Comparison of ENCODE assay signal across 9 cellular contexts in genomic region chr6:136403166-136403980, GRCh38.
DNase-seq lines count a peak whose midpoint lies in the region; ATAC-seq and TF ChIP-seq lines count a peak whose summit lies in the region.
"Had no signal": no experiment of that assay in that cellular context is flagged by ENCODE, and none has a peak within 500 bp of the region (broad histone marks: within the 10 kb centered on the region; RNA-seq: fewer than 3 reads in every experiment).

No MANE protein-coding gene starts in this region.

- peak; percentile 96 for DNase-seq in HCEC 1CT
- peak; percentile 80 for DNase-seq in RWPE1 (ENCODE audit: low spot score)
- peak; percentile 99 for DNase-seq in fibroblast of mammary gland (ENCODE audit: low read depth)
- DNase-seq in smooth muscle cell (lab: John Stamatoyannopoulos, UW; ENCODE audit: unreplicated experiment), result no peak
- DNase-seq in activated CD4-positive, alpha-beta T cell treated with anti-CD3 and anti-CD28 coated beads, Interleukin-2, amount 10 ng/mL, durations not matched to agents 24 days and 14 days, result no peak

- H3K9ac ChIP-seq in smooth muscle cell (ENCODE audit: low read depth), result peak overlapping the region; percentile 84

- ATAC-seq in gastroesophageal sphincter, result no peak
- no peak for ATAC-seq in GM19324 (IDR thresholded peaks at IDR 0.05; ENCODE audit: low FRiP score, unreplicated experiment)
- ATAC-seq in HG02588 (IDR thresholded peaks at IDR 0.05; ENCODE audit: unreplicated experiment), result no peak

- H3K4me3 ChIP-seq in fibroblast of mammary gland (ENCODE audit: control insufficient read depth, low read depth, low read length), result peak overlapping the region; percentile 20
- H3K4me3 ChIP-seq in smooth muscle cell, result no peak overlapping the region
- no peak overlapping the region for H3K4me3 ChIP-seq in gastroesophageal sphincter

- POLR2A ChIA-PET in RWPE1 (lab: Yijun Ruan, JAX; ENCODE audit: low non-redundant PET), result no interaction called here

- no peaks in the 10 kb centered on the region for H3K36me3 Mint-ChIP-seq in activated CD4-positive, alpha-beta T cell treated with anti-CD3 and anti-CD28 coated beads, Interleukin-2, amount 10 ng/mL, durations not matched to agents 24 days and 14 days (ENCODE audit: low read depth)

- H3K27ac ChIP-seq in RWPE1 (peak overlapping the region; percentile 57; the same call in 1 of the 2 replicates), smooth muscle cell (ENCODE audit: low read depth) (peak overlapping the region; percentile 97), gastroesophageal sphincter (no peak overlapping the region)

- no peak for TF ChIP-seq POLR2A in gastroesophageal sphincter (IDR thresholded peaks at IDR 0.05)

- intact Hi-C loops in activated CD4-positive, alpha-beta T cell treated with anti-CD3 and anti-CD28 coated beads, Interleukin-2, amount 10 ng/mL, durations not matched to agents 24 days and 14 days (cut with micrococcal nuclease), result no loop called here

- no peak for TF ChIP-seq EP300 in gastroesophageal sphincter (IDR thresholded peaks at IDR 0.05)

- H3K4me1 Mint-ChIP-seq in activated CD4-positive, alpha-beta T cell treated with anti-CD3 and anti-CD28 coated beads, Interleukin-2, amount 10 ng/mL, durations not matched to agents 24 days and 14 days, result no peaks in the 10 kb centered on the region

- H3K27ac Mint-ChIP-seq in activated CD4-positive, alpha-beta T cell treated with anti-CD3 and anti-CD28 coated beads, Interleukin-2, amount 10 ng/mL, durations not matched to agents 24 days and 14 days, result no peak overlapping the region
- H3K27ac Mint-ChIP-seq: T-helper 1 cell treated with Interleukin-12 subunit alpha and Interleukin-12 subunit beta and Interleukin-4 antibody, amounts not matched to agents 30 μg/mL and 1 μg/mL, for 36 hours had no signal

- 27% methylated on average over 6 of the region's 6 CpGs for WGBS in smooth muscle cell (ENCODE audit: low lambda C conversion rate)
- WGBS in gastroesophageal sphincter (ENCODE audit: low coverage in 1 of 2), 2 donors, result 76 to 82% methylated on average over 3 to 6 of the region's 6 CpGs

- no peaks in the 10 kb centered on the region for H3K4me1 ChIP-seq in smooth muscle cell (ENCODE audit: low read depth)
- H3K4me1 ChIP-seq in gastroesophageal sphincter, result no peaks in the 10 kb centered on the region

- no peaks in the 10 kb centered on the region for H3K9me3 ChIP-seq in smooth muscle cell (replicated peaks; ENCODE audit: low read depth)
- no peaks in the 10 kb centered on the region for H3K9me3 ChIP-seq in gastroesophageal sphincter

- TF ChIP-seq CTCF in RWPE1 (conservative IDR thresholded peaks at IDR 0.05; ENCODE audit: low read depth) (no peak), fibroblast of mammary gland (conservative IDR thresholded peaks at IDR 0.05; ENCODE audit: control insufficient read depth, insufficient read depth, low read depth, low read length) (no peak), smooth muscle cell (IDR thresholded peaks at IDR 0.05; ENCODE audit: borderline replicate concordance, insufficient read depth, poor library complexity, severe bottlenecking) (no peak), gastroesophageal sphincter (IDR thresholded peaks at IDR 0.05) (no peak)

- H3F3A ChIP-seq in smooth muscle cell (ENCODE audit: low read depth), result peaks cover 14% of the 10 kb centered on the region

- no peaks in the 10 kb centered on the region for H4K20me1 ChIP-seq in smooth muscle cell (ENCODE audit: low read depth)

- H3K27me3 Mint-ChIP-seq in activated CD4-positive, alpha-beta T cell treated with anti-CD3 and anti-CD28 coated beads, Interleukin-2, amount 10 ng/mL, durations not matched to agents 24 days and 14 days, result peaks cover 13% of the 10 kb centered on the region

- peak overlapping the region; percentile 59 for H3K4me2 ChIP-seq in smooth muscle cell

- H2AFZ ChIP-seq in smooth muscle cell (ENCODE audit: low read depth), result no peak overlapping the region

- H3K27me3 ChIP-seq in smooth muscle cell (ENCODE audit: low read depth) (no peaks in the 10 kb centered on the region), gastroesophageal sphincter (no peaks in the 10 kb centered on the region)

- CTCF ChIA-PET in RWPE1 (lab: Yijun Ruan, JAX), result interaction anchor here (0.7 kb wide), 1 partner anchor 1130 kb away, joined by 3 read pairs; no protein-coding TSS in a partner anchor

- H3K36me3 ChIP-seq in smooth muscle cell (ENCODE audit: low read depth), result no peaks in the 10 kb centered on the region
- no peaks in the 10 kb centered on the region for H3K36me3 ChIP-seq in gastroesophageal sphincter

- H3K9me3 Mint-ChIP-seq in activated CD4-positive, alpha-beta T cell treated with anti-CD3 and anti-CD28 coated beads, Interleukin-2, amount 10 ng/mL, durations not matched to agents 24 days and 14 days, result no peaks in the 10 kb centered on the region

- H3K79me2 ChIP-seq in smooth muscle cell (ENCODE audit: low read depth), result no peaks in the 10 kb centered on the region

- H3K4me3 Mint-ChIP-seq in activated CD4-positive, alpha-beta T cell treated with anti-CD3 and anti-CD28 coated beads, Interleukin-2, amount 10 ng/mL, durations not matched to agents 24 days and 14 days, result no peak overlapping the region
- H3K4me3 Mint-ChIP-seq: T-helper 1 cell treated with Interleukin-12 subunit alpha and Interleukin-12 subunit beta and Interleukin-4 antibody, amounts not matched to agents 30 μg/mL and 1 μg/mL, for 36 hours had no signal

Comparison
In these comparisons a context has a peak if more than half of its experiments do, and no peak if none do; other contexts are left out.
1. DNase-seq: peak in HCEC 1CT (single experiment), RWPE1 (single experiment) and fibroblast of mammary gland (single experiment); none in smooth muscle cell (single experiment) and activated CD4-positive, alpha-beta T cell treated with anti-CD3 and anti-CD28 coated beads, Interleukin-2, amount 10 ng/mL, durations not matched to agents 24 days and 14 days (single experiment).
2. H3K27ac ChIP-seq: peak in RWPE1 (single experiment) and smooth muscle cell (single experiment); none in gastroesophageal sphincter (0 of 4).